In the genomic region with DNA sequence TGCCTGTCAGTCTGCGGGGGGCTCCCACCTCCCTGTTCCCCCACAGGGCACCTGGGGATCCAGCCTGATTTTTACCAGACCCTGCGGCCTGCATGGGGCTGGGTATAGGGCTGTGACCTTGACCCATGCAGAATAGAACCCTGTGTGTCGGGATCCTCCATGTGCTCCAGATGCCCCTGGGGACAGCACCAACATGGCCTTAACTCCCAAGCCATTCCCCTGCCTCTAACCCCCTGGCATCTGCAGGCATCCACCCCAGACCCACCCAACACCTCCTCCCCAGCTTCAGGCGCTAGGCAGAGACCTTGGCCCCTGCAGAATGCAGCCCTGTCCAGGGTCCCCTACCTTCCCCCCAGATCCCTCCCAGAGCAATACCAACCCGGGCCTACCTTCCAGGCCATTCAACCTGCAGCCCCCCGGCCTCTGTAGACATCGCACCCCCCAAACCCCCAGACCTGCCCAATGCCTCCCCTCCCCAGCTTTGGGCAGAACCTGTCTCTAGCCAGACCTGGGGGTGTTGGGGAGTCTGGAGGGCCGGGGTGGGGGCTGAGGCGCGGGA, we compare ENCODE assay signal across 10 cellular contexts. TPM values are rescaled to one million over a fixed set of nuclear protein-coding genes. Genes with fewer than 3 reads are reported as not detected.
DNase-seq lines count a peak whose midpoint lies in the region; ATAC-seq, FAIRE-seq and TF ChIP-seq lines count a peak whose summit lies in the region.
"Had no signal": no experiment of that assay in that cellular context is flagged by ENCODE, and none has a peak within 500 bp of the region (broad histone marks: within the 10 kb centered on the region; RNA-seq: fewer than 3 reads in every experiment).

No MANE protein-coding gene starts in this region.

- POLR2A ChIA-PET in GM12878 (lab: Charles Lee) = no interaction called here
- POLR2A ChIA-PET in activated CD4-positive, alpha-beta memory T cell treated with anti-CD3 and anti-CD28 coated beads for 36 hours (lab: Charles Lee) = no interaction called here

- peaks cover 6% of the 10 kb centered on the region for H3K4me1 Mint-ChIP-seq in activated CD4-positive, alpha-beta memory T cell treated with anti-CD3 and anti-CD28 coated beads for 36 hours (ENCODE audit: low read depth)

- H3K9me3 Mint-ChIP-seq in activated CD4-positive, alpha-beta memory T cell treated with anti-CD3 and anti-CD28 coated beads for 36 hours = no peaks in the 10 kb centered on the region

- H3K4me2 ChIP-seq in GM12878 (ENCODE audit: control insufficient read depth, insufficient read depth) = no peak overlapping the region

- DNase-seq in GM12878 (ENCODE audit: low read depth, low spot score) (no peak), lung (ENCODE audit: low spot score) (no peak)
- DNase-seq in activated CD4-positive, alpha-beta memory T cell treated with anti-CD3 and anti-CD28 coated beads for 36 hours = no peak
- DNase-seq in stimulated activated CD4-positive, alpha-beta T cell treated with anti-CD3 and anti-CD28 coated beads, Interleukin-2, amount 100 ng/mL, for 48 hours = no peak

- RAD21 ChIA-PET in GM12878 (lab: Charles Lee; ENCODE audit: unreplicated experiment) = interaction anchor here (0.8 to 1.6 kb wide), 4 partner anchors 45 to 162 kb away, joined by 3 to 8 read pairs (median 3); no protein-coding TSS in a partner anchor

- H3K27me3 ChIP-seq in GM12878 (replicated peaks in 1 of 2; ENCODE audit: control insufficient read depth in 2 of 2, insufficient read depth in 2 of 2, low read length in 1 of 2) = peaks cover 7 to 12% of the 10 kb centered on the region in 2 experiments; a peak in 3 of 4 replicates
- no peaks in the 10 kb centered on the region for H3K27me3 ChIP-seq in lung (ENCODE audit: control insufficient read depth, insufficient read depth)
- peaks cover 0 to 17% (median 9%) of the 10 kb centered on the region in 5 donors for H3K27me3 ChIP-seq in subcutaneous abdominal adipose tissue (ENCODE audit: control insufficient read depth in 5 of 5, insufficient read depth in 4 of 5, low read length in 5 of 5)

- no peaks in the 10 kb centered on the region for H3K4me1 ChIP-seq in GM12878 (ENCODE audit: control insufficient read depth, insufficient read depth, low read length)
- peaks cover 0 to 17% of the 10 kb centered on the region in 2 donors for H3K4me1 ChIP-seq in lung (ENCODE audit: control insufficient read depth in 2 of 2, insufficient read depth in 2 of 2, low read length in 2 of 2)
- H3K4me1 ChIP-seq in subcutaneous abdominal adipose tissue (ENCODE audit: control insufficient read depth in 5 of 5, insufficient read depth in 5 of 5, low read length in 5 of 5) = peaks cover 22 to 75% (median 73%) of the 10 kb centered on the region in 5 donors

- H3K36me3 ChIP-seq in GM12878 (ENCODE audit: control insufficient read depth in 2 of 2, insufficient read depth in 2 of 2, low read length in 1 of 2) (no peaks in the 10 kb centered on the region), lung (ENCODE audit: control insufficient read depth in 2 of 2, insufficient read depth in 2 of 2, low read length in 2 of 2) (no peaks in the 10 kb centered on the region), subcutaneous abdominal adipose tissue (ENCODE audit: control insufficient read depth in 5 of 5, insufficient read depth in 5 of 5, low read length in 5 of 5) (no peaks in the 10 kb centered on the region)
- H3K36me3 ChIP-seq: brain microvascular endothelial cell had no signal

- no peak for TF ChIP-seq RAD21 in GM12878 (IDR thresholded peaks at IDR 0.05; ENCODE audit: insufficient read depth, low read depth, low read length)

- H3K9me3 ChIP-seq in GM12878 (replicated peaks; ENCODE audit: control insufficient read depth, insufficient read depth, low read length) (no peaks in the 10 kb centered on the region), lung (ENCODE audit: control insufficient read depth in 2 of 2, insufficient read depth in 1 of 2, low read length in 1 of 2) (no peaks in the 10 kb centered on the region), subcutaneous abdominal adipose tissue (ENCODE audit: control insufficient read depth in 5 of 5, low read length in 5 of 5) (no peaks in the 10 kb centered on the region)

- TF ChIP-seq POLR2A in GM12878 (IDR thresholded peaks at IDR 0.05; ENCODE audit: low read depth, low read length) = no peak

- BruUV-seq in GM12878 (replicated peaks; lab: Mats Ljungman, UMichigan) = no TSS peak

- no peak overlapping the region for H3K27ac ChIP-seq in GM12878 (ENCODE audit: control insufficient read depth, insufficient read depth)
- peak overlapping the region in 1 of 2 donors; percentile 63 for H3K27ac ChIP-seq in lung (ENCODE audit: low read depth in 1 of 2, low read length in 1 of 2)
- H3K27ac ChIP-seq in subcutaneous abdominal adipose tissue (ENCODE audit: low read depth, low read length) = peak overlapping the region; percentile 46
- H3K27ac ChIP-seq: brain microvascular endothelial cell had no signal

- no peak for FAIRE-seq in GM12878 (lab: Jason Lieb, UNC)

- no peak overlapping the region for H2AFZ ChIP-seq in GM12878 (ENCODE audit: control insufficient read depth, low read depth, low read length)

- no peaks in the 10 kb centered on the region for H4K20me1 ChIP-seq in GM12878 (ENCODE audit: control insufficient read depth, insufficient read depth)

- intact Hi-C loops in GM12878 (cut with micrococcal nuclease; ENCODE audit: unreplicated experiment) = loop anchor here (5.0 kb wide), 1 partner anchor 215 kb away; no protein-coding TSS in a partner anchor
- intact Hi-C loops in activated CD4-positive, alpha-beta memory T cell treated with anti-CD3 and anti-CD28 coated beads for 36 hours (cut with micrococcal nuclease) = no loop called here

- CTCF ChIA-PET in GM12878 (lab: Yijun Ruan, JAX) = interaction anchor here (0.6 to 4.0 kb wide), 26 partner anchors 10 to 479 kb away, joined by 3 to 41 read pairs (median 4); no protein-coding TSS in a partner anchor
- CTCF ChIA-PET in activated CD4-positive, alpha-beta memory T cell treated with anti-CD3 and anti-CD28 coated beads for 36 hours (lab: Charles Lee) = interaction anchor here (0.6 to 3.0 kb wide), 31 partner anchors 10 to 405 kb away, joined by 3 to 35 read pairs (median 4); a partner anchor contains a TSS

- no peaks in the 10 kb centered on the region for H3K79me2 ChIP-seq in GM12878 (ENCODE audit: control insufficient read depth, insufficient read depth, low read length)

- H3K4me3 Mint-ChIP-seq in activated CD4-positive, alpha-beta memory T cell treated with anti-CD3 and anti-CD28 coated beads for 36 hours = no peak overlapping the region

- no peak overlapping the region for H3K4me3 ChIP-seq in GM12878
- no peak overlapping the region for H3K4me3 ChIP-seq in lung
- peak overlapping the region in 2 of 5 donors; percentile 63 to 67 for H3K4me3 ChIP-seq in subcutaneous abdominal adipose tissue (ENCODE audit: low read depth in 1 of 5, low read length in 5 of 5)

- WGBS in GM12878 (ENCODE audit: insufficient coverage, insufficient replicate concordance, low lambda C conversion rate, missing lambda C conversion rate) = 27% methylated on average over 5 of the region's 10 CpGs
- WGBS in lung, 2 donors = 42 to 61% methylated on average over 9 to 10 of the region's 10 CpGs

- no peak for TF ChIP-seq EP300 in GM12878 (IDR thresholded peaks at IDR 0.05; ENCODE audit: borderline replicate concordance in 1 of 2, control insufficient read depth in 1 of 2, low read depth in 2 of 2, low read length in 2 of 2)

- TF ChIP-seq CTCF in GM12878 (IDR thresholded peaks at IDR 0.05 in 2 of 3, conservative IDR thresholded peaks at IDR 0.05 in 1 of 3; ENCODE audit: control insufficient read depth in 2 of 3, extremely low read depth in 1 of 3, insufficient read depth in 1 of 3, low read depth in 3 of 3, low read length in 3 of 3) = no peak
- TF ChIP-seq CTCF in lung (IDR thresholded peaks at IDR 0.05; ENCODE audit: control extremely low read depth, extremely low read depth) = no peak

- H3K36me3 Mint-ChIP-seq in activated CD4-positive, alpha-beta memory T cell treated with anti-CD3 and anti-CD28 coated beads for 36 hours = no peaks in the 10 kb centered on the region

- H3K9ac ChIP-seq in GM12878 (ENCODE audit: control insufficient read depth, insufficient read depth, low read length) = no peak overlapping the region
- peak overlapping the region in 1 of 5 donors; percentile 8 for H3K9ac ChIP-seq in subcutaneous abdominal adipose tissue (ENCODE audit: low read length in 5 of 5)

- SMC1A ChIA-PET in GM12878 (lab: Charles Lee; ENCODE audit: uncharacterized antibody, unreplicated experiment) = interaction anchor here (1.3 kb wide), 1 partner anchor 46 kb away, joined by 4 read pairs; no protein-coding TSS in a partner anchor

- peaks cover 51% of the 10 kb centered on the region for H3K27me3 Mint-ChIP-seq in activated CD4-positive, alpha-beta memory T cell treated with anti-CD3 and anti-CD28 coated beads for 36 hours

- in situ Hi-C loops in GM12878 (cut with MboI) = no loop called here

- no peak overlapping the region for H3K27ac Mint-ChIP-seq in activated CD4-positive, alpha-beta memory T cell treated with anti-CD3 and anti-CD28 coated beads for 36 hours

- ATAC-seq in HG03108 (IDR thresholded peaks at IDR 0.05; ENCODE audit: unreplicated experiment) (peak; percentile 13), GM12878 (peak; percentile 58), lung (ENCODE audit: insufficient read depth, low FRiP score) (peak; percentile 1), GM18861 (IDR thresholded peaks at IDR 0.05; ENCODE audit: unreplicated experiment) (no peak), GM21619 (IDR thresholded peaks at IDR 0.05; ENCODE audit: unreplicated experiment) (no peak)

RNA-seq across cellular contexts. Expression of a gene that starts 0.8 kb away (rescaled TPM):
- total RNA-seq in GM12878 (2013; cell fraction: nucleolus; rRNA removed) = not detected in 2 replicates
- total RNA-seq in GM12878 (2014; rRNA removed) (not detected in 2 replicates), GM12878 (2014; rRNA removed; fragmentation: Illumina TruSeq; extraction: Trizol) (not detected in 2 replicates), GM12878 (2021) (0.08 and 0.19 TPM in 2 replicates), lung (100 to 1,000 TPM; 149 to 274 TPM)
- not detected for polyA plus RNA-seq in GM12878 (2011; ENCODE audit: low read depth)
- polyA plus RNA-seq in GM12878 (2011; rRNA removed) (not detected in 2 replicates), GM12878 (2014; fragmentation: Illumina TruSeq; extraction: Trizol) (not detected in 2 replicates), GM12878 (2014; fragmentation: Nextera tagmentation; extraction: Ambion mirVana) (not detected), GM12878 (2014; rRNA removed) (not detected in 2 replicates), GM12878 (2016; fragmentation: Nextera tagmentation; extraction: Ambion mirVana) (under 1 TPM; 0.23 to 0.27 TPM), lung (10 to 100 TPM; 60.4 to 99.5 TPM)
- polyA plus RNA-seq in GM12878 (2011; cell fraction: cytosol; rRNA removed) = not detected in 2 replicates
- polyA plus RNA-seq in GM12878 (2011; cell fraction: nucleus; rRNA removed) = not detected in 2 replicates
- not detected in 2 replicates for polyA plus RNA-seq in GM12878 (2012)
- polyA minus RNA-seq in GM12878 (2011; rRNA and poly(A)+ RNA removed) = not detected in 2 replicates
- not detected in 2 replicates for polyA minus RNA-seq in GM12878 (2011; cell fraction: cytosol; rRNA and poly(A)+ RNA removed)
- polyA minus RNA-seq in GM12878 (2011; cell fraction: nucleus; rRNA and poly(A)+ RNA removed) = not detected in 2 replicates
- total RNA-seq in activated CD4-positive, alpha-beta memory T cell treated with anti-CD3 and anti-CD28 coated beads for 36 hours = not detected
- total RNA-seq: mononuclear cell had no signal

RNA-seq across cellular contexts. Expression of a gene that starts 56.4 kb away (rescaled TPM):
- total RNA-seq in GM12878 (2013; cell fraction: nucleolus; rRNA removed) = 38.9 and 47.2 TPM in 2 replicates
- total RNA-seq in GM12878 (2014; rRNA removed) (41.0 and 42.6 TPM in 2 replicates), GM12878 (2014; rRNA removed; fragmentation: Illumina TruSeq; extraction: Trizol) (21.9 and 24.5 TPM in 2 replicates), GM12878 (2021) (55.8 and 59.4 TPM in 2 replicates), lung (10 to 100 TPM; 11.2 to 41.0 TPM)
- 18.7 TPM for polyA plus RNA-seq in GM12878 (2011; ENCODE audit: low read depth)
- polyA plus RNA-seq in GM12878 (2011; rRNA removed) (17.6 and 46.1 TPM in 2 replicates), GM12878 (2014; fragmentation: Illumina TruSeq; extraction: Trizol) (10.5 and 33.0 TPM in 2 replicates), GM12878 (2014; fragmentation: Nextera tagmentation; extraction: Ambion mirVana) (under 1 TPM; 0.71 to 0.77 TPM), GM12878 (2014; rRNA removed) (40.6 and 45.4 TPM in 2 replicates), GM12878 (2016; fragmentation: Nextera tagmentation; extraction: Ambion mirVana) (10 to 100 TPM; 15.0 to 18.1 TPM), lung (10 to 100 TPM; 14.0 to 20.5 TPM)
- polyA plus RNA-seq in GM12878 (2011; cell fraction: cytosol; rRNA removed) = 80.0 and 80.6 TPM in 2 replicates
- 95.4 and 153 TPM in 2 replicates for polyA plus RNA-seq in GM12878 (2011; cell fraction: nucleus; rRNA removed)
- polyA plus RNA-seq in GM12878 (2012) = 39.3 and 42.2 TPM in 2 replicates
- 49.7 and 84.6 TPM in 2 replicates for polyA minus RNA-seq in GM12878 (2011; rRNA and poly(A)+ RNA removed)
- polyA minus RNA-seq in GM12878 (2011; cell fraction: cytosol; rRNA and poly(A)+ RNA removed) = 24.6 and 30.9 TPM in 2 replicates
- polyA minus RNA-seq in GM12878 (2011; cell fraction: nucleus; rRNA and poly(A)+ RNA removed) = 15.8 and 30.3 TPM in 2 replicates
- 10 to 100 TPM; 16.4 to 16.9 TPM for total RNA-seq in activated CD4-positive, alpha-beta memory T cell treated with anti-CD3 and anti-CD28 coated beads for 36 hours

Comparison
In these comparisons a context has a peak if more than half of its experiments do, and no peak if none do; other contexts are left out.
1. ATAC-seq: peak in HG03108 (single experiment), GM12878 (single experiment) and lung (single experiment); none in GM18861 (single experiment) and GM21619 (single experiment).
2. RNA of a gene that starts 0.8 kb away (total RNA-seq): 149 to 274 TPM in lung; 0.08 to 0.19 TPM in GM12878 and not detected in activated CD4-positive, alpha-beta memory T cell treated with anti-CD3 and anti-CD28 coated beads for 36 hours; every median in the first group is over 100 times any median in the second.